8 cellular contexts compared by ENCODE assay signal in the genomic region with DNA sequence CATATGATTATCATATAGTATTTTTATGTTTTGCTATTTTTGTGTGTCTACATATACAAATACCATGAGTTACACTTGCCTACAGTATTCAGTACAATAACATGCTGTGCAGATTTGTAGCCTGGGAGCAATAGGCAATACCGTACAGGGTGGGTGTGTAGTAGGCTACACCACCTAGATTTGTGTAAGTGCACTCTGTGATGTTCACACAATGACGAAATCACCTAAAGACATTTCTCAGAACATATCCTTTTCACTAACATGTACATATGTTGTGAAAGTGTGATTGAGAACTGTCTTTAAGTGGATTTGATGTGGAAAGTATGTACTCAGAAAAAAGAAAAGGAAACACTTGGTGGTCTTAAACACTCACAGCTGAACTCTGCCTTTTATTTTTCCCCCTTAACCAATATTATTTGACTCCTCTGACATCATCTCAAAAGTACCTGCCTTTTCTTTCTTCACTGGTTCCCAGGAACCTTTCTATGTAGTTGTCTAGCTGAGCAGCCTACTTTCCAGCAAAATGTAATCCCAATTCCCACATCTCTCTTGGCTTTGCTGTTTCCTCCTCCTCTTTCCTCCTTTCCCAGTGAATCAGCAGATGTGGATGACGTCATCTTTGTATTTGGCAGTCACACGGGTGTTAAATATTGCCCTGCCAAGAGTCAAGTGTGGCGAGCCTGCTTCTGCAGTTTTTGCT. TPM values are rescaled to one million over a fixed set of nuclear protein-coding genes. Genes with fewer than 3 reads are reported as not detected.
DNase-seq lines count a peak whose midpoint lies in the region; ATAC-seq, FAIRE-seq and TF ChIP-seq lines count a peak whose summit lies in the region.

No MANE protein-coding gene starts in this region.

- peak; percentile 28 for DNase-seq in HK-2 (ENCODE audit: unreplicated experiment)
- DNase-seq in SHP77 (lab: John Stamatoyannopoulos, UW): peak; percentile 17 to 32
- peak; percentile 5 to 28 for DNase-seq in frontal cortex (ENCODE audit: low spot score in 2 of 2)
- peak; percentile 29 for DNase-seq in prostate gland (ENCODE audit: low spot score)
- DNase-seq in AML-193 (lab: John Stamatoyannopoulos, UW): no peak
- no peak for DNase-seq in SKM-1 treated with dmso at 0.1 percent for 144 hours (lab: John Stamatoyannopoulos, UW; ENCODE audit: unreplicated experiment)
- DNase-seq in NCI-H1436 (lab: John Stamatoyannopoulos, UW): no peak

- ATAC-seq in GM19395 (IDR thresholded peaks at IDR 0.05; ENCODE audit: unreplicated experiment): no peak

- no peaks in the 10 kb centered on the region for H3K9me3 ChIP-seq in prostate gland

- TF ChIP-seq POLR2A in prostate gland (IDR thresholded peaks at IDR 0.05): no peak

- H3K27ac ChIP-seq in prostate gland: no peak overlapping the region

- FAIRE-seq in frontal cortex (lab: Jason Lieb, UNC): no peak

- no peak for TF ChIP-seq CTCF in prostate gland (IDR thresholded peaks at IDR 0.05)

- H3K4me1 ChIP-seq in prostate gland (replicated peaks): no peaks in the 10 kb centered on the region

- H3K27me3 ChIP-seq in prostate gland (replicated peaks; ENCODE audit: insufficient read depth): no peaks in the 10 kb centered on the region

- no peak overlapping the region for H3K4me3 ChIP-seq in prostate gland

- H3K36me3 ChIP-seq in prostate gland: no peaks in the 10 kb centered on the region

- WGBS in prostate gland: 36% methylated on average over 5 of the region's 5 CpGs

- intact Hi-C loops in prostate gland (cut with DNase I): no loop called here

RNA-seq across cellular contexts. Expression of a gene that starts 47.7 kb away (rescaled TPM):
- total RNA-seq in frontal cortex: 11.4 TPM
- 10 to 100 TPM in 1 of 2 donors, 1 to 10 TPM in 1; 2.4 to 10.8 TPM for total RNA-seq in prostate gland

Comparison
In these comparisons a context has a peak if more than half of its experiments do, and no peak if none do; other contexts are left out.
1. DNase-seq: peak in HK-2 (single experiment), SHP77 (2 of 2), frontal cortex (2 of 2) and prostate gland (single experiment); none in AML-193 (0 of 2), SKM-1 treated with dmso at 0.1 percent for 144 hours (single experiment) and NCI-H1436 (single experiment).